1 cellular context compared by ENCODE assay signal in the genomic region with DNA sequence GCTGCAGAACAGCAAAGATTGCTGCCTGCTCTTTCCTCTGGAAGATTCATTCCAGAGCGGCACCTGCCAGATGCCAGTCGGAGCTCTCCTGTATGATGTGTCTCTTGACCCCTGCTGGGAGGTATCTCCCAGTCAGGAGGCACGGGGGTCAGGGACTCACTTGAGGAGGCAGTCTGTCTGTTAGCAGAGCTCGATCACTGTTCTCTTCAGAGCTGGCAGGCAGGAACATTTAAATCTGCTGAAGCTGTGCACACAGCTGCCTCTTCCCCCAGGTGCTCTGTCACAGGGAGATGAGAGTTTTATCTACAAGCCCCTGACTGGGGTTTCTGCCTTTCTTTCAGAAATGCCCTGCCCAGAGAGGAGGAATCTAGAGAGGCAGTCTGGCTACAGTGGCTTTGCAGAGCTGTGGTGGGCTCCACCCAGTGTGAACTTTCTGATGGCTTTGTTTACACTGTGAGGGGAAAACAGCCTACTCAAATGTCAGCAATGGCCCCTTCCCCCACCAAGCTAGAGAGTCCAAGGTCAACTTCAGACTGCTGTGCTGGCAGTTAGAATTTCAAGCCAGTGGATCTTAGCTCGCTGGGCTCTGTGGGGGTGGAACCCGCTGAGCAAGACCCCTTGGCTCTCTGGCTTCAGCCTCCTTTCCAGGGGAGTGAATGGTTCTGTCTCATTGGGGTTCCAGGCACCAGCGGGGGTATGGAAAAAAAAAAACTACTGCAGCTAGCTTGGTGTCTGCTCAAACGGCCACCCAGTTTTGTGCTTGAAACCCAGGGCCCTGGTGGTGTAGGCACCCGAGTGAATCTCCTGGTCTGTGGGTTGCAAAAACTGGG.
TF ChIP-seq lines count a peak whose summit lies in the region.

No MANE protein-coding gene starts in this region.

TF ChIP-seq in HepG2, 621 proteins besides CTCF, POLR2A, EP300 and RAD21 (continued from another document):
- TF ChIP-seq, protein P1, sequence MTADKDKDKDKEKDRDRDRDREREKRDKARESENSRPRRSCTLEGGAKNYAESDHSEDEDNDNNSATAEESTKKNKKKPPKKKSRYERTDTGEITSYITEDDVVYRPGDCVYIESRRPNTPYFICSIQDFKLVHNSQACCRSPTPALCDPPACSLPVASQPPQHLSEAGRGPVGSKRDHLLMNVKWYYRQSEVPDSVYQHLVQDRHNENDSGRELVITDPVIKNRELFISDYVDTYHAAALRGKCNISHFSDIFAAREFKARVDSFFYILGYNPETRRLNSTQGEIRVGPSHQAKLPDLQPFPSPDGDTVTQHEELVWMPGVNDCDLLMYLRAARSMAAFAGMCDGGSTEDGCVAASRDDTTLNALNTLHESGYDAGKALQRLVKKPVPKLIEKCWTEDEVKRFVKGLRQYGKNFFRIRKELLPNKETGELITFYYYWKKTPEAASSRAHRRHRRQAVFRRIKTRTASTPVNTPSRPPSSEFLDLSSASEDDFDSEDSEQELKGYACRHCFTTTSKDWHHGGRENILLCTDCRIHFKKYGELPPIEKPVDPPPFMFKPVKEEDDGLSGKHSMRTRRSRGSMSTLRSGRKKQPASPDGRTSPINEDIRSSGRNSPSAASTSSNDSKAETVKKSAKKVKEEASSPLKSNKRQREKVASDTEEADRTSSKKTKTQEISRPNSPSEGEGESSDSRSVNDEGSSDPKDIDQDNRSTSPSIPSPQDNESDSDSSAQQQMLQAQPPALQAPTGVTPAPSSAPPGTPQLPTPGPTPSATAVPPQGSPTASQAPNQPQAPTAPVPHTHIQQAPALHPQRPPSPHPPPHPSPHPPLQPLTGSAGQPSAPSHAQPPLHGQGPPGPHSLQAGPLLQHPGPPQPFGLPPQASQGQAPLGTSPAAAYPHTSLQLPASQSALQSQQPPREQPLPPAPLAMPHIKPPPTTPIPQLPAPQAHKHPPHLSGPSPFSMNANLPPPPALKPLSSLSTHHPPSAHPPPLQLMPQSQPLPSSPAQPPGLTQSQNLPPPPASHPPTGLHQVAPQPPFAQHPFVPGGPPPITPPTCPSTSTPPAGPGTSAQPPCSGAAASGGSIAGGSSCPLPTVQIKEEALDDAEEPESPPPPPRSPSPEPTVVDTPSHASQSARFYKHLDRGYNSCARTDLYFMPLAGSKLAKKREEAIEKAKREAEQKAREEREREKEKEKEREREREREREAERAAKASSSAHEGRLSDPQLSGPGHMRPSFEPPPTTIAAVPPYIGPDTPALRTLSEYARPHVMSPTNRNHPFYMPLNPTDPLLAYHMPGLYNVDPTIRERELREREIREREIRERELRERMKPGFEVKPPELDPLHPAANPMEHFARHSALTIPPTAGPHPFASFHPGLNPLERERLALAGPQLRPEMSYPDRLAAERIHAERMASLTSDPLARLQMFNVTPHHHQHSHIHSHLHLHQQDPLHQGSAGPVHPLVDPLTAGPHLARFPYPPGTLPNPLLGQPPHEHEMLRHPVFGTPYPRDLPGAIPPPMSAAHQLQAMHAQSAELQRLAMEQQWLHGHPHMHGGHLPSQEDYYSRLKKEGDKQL (CRISPR knock-in tag; IDR thresholded peaks at IDR 0.05; ENCODE audit: low read depth), result 0 out of 2 replicates have a peak, but pooled peaks have one; percentile 19
- TF ChIP-seq SIX4 (CRISPR knock-in tag; IDR thresholded peaks at IDR 0.05) (peak; percentile 94), TARDBP (CRISPR knock-in tag; IDR thresholded peaks at IDR 0.05) (peak; percentile 53; the same call in 1 of the 2 replicates), PHF8 (CRISPR knock-in tag; IDR thresholded peaks at IDR 0.05) (peak; percentile 24; the same call in 1 of the 2 replicates), ZNF772 (CRISPR knock-in tag; IDR thresholded peaks at IDR 0.05) (peak; percentile 51; the same call in 1 of the 2 replicates), PAXIP1 (CRISPR knock-in tag; conservative IDR thresholded peaks at IDR 0.05) (peak; percentile 91), SAP130 (CRISPR knock-in tag; IDR thresholded peaks at IDR 0.05; ENCODE audit: low read depth) (peak; percentile 23; the same call in 1 of the 2 replicates), HNF4G (IDR thresholded peaks at IDR 0.05; ENCODE audit: borderline replicate concordance, low read depth, low read length) (peak; percentile 23; the same call in 1 of the 2 replicates), HNF4G (CRISPR knock-in tag; IDR thresholded peaks at IDR 0.05; ENCODE audit: borderline replicate concordance, low read depth) (peak; percentile 34; the same call in 1 of the 2 replicates), ZNF280D (CRISPR knock-in tag; IDR thresholded peaks at IDR 0.05) (peak; percentile 57; the same call in 1 of the 2 replicates), HDAC2 (CRISPR knock-in tag; IDR thresholded peaks at IDR 0.05) (peak; percentile 47; the same call in 1 of the 2 replicates), FOXO1 (CRISPR knock-in tag; IDR thresholded peaks at IDR 0.05) (peak; percentile 92), ZNF350 (CRISPR knock-in tag; IDR thresholded peaks at IDR 0.05; ENCODE audit: borderline replicate concordance, low read depth) (0 out of 2 replicates have a peak, but pooled peaks have one; percentile 43), SETDB1 (CRISPR knock-in tag; IDR thresholded peaks at IDR 0.05; ENCODE audit: borderline replicate concordance) (0 out of 2 replicates have a peak, but pooled peaks have one; percentile 57), KDM3A (CRISPR knock-in tag; IDR thresholded peaks at IDR 0.05; ENCODE audit: low read depth) (0 out of 2 replicates have a peak, but pooled peaks have one; percentile 25), ZNF292 (CRISPR knock-in tag; IDR thresholded peaks at IDR 0.05; ENCODE audit: borderline replicate concordance, low read depth) (peak; percentile 80; the same call in 1 of the 2 replicates), ZNF644 (CRISPR knock-in tag; IDR thresholded peaks at IDR 0.05; ENCODE audit: low read depth) (peak; percentile 33; the same call in 1 of the 2 replicates), ZNF709 (CRISPR knock-in tag; IDR thresholded peaks at IDR 0.05) (0 out of 2 replicates have a peak, but pooled peaks have one; percentile 69)
- TF ChIP-seq, protein P2, sequence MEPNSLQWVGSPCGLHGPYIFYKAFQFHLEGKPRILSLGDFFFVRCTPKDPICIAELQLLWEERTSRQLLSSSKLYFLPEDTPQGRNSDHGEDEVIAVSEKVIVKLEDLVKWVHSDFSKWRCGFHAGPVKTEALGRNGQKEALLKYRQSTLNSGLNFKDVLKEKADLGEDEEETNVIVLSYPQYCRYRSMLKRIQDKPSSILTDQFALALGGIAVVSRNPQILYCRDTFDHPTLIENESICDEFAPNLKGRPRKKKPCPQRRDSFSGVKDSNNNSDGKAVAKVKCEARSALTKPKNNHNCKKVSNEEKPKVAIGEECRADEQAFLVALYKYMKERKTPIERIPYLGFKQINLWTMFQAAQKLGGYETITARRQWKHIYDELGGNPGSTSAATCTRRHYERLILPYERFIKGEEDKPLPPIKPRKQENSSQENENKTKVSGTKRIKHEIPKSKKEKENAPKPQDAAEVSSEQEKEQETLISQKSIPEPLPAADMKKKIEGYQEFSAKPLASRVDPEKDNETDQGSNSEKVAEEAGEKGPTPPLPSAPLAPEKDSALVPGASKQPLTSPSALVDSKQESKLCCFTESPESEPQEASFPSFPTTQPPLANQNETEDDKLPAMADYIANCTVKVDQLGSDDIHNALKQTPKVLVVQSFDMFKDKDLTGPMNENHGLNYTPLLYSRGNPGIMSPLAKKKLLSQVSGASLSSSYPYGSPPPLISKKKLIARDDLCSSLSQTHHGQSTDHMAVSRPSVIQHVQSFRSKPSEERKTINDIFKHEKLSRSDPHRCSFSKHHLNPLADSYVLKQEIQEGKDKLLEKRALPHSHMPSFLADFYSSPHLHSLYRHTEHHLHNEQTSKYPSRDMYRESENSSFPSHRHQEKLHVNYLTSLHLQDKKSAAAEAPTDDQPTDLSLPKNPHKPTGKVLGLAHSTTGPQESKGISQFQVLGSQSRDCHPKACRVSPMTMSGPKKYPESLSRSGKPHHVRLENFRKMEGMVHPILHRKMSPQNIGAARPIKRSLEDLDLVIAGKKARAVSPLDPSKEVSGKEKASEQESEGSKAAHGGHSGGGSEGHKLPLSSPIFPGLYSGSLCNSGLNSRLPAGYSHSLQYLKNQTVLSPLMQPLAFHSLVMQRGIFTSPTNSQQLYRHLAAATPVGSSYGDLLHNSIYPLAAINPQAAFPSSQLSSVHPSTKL (CRISPR knock-in tag; IDR thresholded peaks at IDR 0.05), result peak; percentile 73
